ENCODE assay signal across 12 cellular contexts in the genomic region with DNA sequence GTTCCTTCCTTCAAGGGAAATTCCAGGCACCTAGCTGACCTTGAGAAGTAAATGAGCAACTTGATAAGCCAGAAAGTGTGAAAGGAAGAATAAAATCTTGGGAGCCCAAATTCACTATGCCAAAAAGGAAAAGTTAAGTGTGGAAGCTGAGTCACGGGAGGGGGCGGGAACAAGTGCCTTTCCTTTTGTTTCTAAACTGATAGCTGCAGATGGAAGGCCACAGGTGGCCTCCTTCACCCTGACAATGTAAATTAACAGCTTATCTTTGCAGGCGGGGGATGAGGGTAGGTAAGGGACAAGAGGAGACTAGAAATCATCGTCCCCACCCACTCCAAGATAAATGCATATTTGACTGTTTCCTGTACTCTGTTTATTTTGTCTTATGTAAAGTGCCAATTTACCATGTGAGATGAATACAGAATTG. TPM values are rescaled to one million over a fixed set of nuclear protein-coding genes. Genes with fewer than 3 reads are reported as not detected.
A peak's percentile ranks its signal among the peaks of the same experiment; 100 is the strongest.
DNase-seq lines count a peak whose midpoint lies in the region; ATAC-seq, FAIRE-seq and TF ChIP-seq lines count a peak whose summit lies in the region.
"Had no signal": no experiment of that assay in that cellular context is flagged by ENCODE, and none has a peak within 500 bp of the region (broad histone marks: within the 10 kb centered on the region; RNA-seq: fewer than 3 reads in every experiment).

No MANE protein-coding gene starts in this region.

- no peak overlapping the region for H3K9ac ChIP-seq in astrocyte (ENCODE audit: low read length)

- intact Hi-C loops in activated T-helper 2 cell treated with anti-CD3 and anti-CD28 coated beads, Interferon-gamma antibody, Interleukin-2, Interleukin-4, amounts not matched to agents 10 μg/mL and 5 μg/mL and 100 μg/mL, durations not matched to agents 14 hours and 24 hours and 36 hours (cut with micrococcal nuclease) = no loop called here

- TF ChIP-seq CTCF in astrocyte (IDR thresholded peaks at IDR 0.05; ENCODE audit: insufficient read depth, low read depth, low read length) (no peak), mesothelial cell of epicardium (IDR thresholded peaks at IDR 0.05; ENCODE audit: unreplicated experiment) (no peak), GM10248 (IDR thresholded peaks at IDR 0.05; ENCODE audit: control extremely low read depth, extremely low read depth, low read depth, missing control alignments) (no peak)

- H3K27ac Mint-ChIP-seq in astrocyte (ENCODE audit: unreplicated experiment) = no peak overlapping the region
- peak overlapping the region; percentile 98 for H3K27ac Mint-ChIP-seq in mesothelial cell of epicardium
- no peak overlapping the region for H3K27ac Mint-ChIP-seq in activated T-helper 2 cell treated with anti-CD3 and anti-CD28 coated beads, Interferon-gamma antibody, Interleukin-2, Interleukin-4, amounts not matched to agents 10 μg/mL and 5 μg/mL and 100 μg/mL, durations not matched to agents 14 hours and 24 hours and 36 hours
- H3K27ac Mint-ChIP-seq: activated T-helper 1 cell treated with anti-CD3 and anti-CD28 coated beads, Interleukin-12 subunit alpha, Interleukin-12 subunit beta, Interleukin-2, Interleukin-4 antibody, amounts not matched to agents 30 ng/mL and 10 ng/mL and 1 ng/mL, durations not matched to agents 14 hours and 24 hours and 36 hours had no signal

- H3K9me3 Mint-ChIP-seq in astrocyte (ENCODE audit: unreplicated experiment) (no peaks in the 10 kb centered on the region), mesothelial cell of epicardium (no peaks in the 10 kb centered on the region)
- H3K9me3 Mint-ChIP-seq in activated T-helper 2 cell treated with anti-CD3 and anti-CD28 coated beads, Interferon-gamma antibody, Interleukin-2, Interleukin-4, amounts not matched to agents 10 μg/mL and 5 μg/mL and 100 μg/mL, durations not matched to agents 14 hours and 24 hours and 36 hours = no peaks in the 10 kb centered on the region
- H3K9me3 Mint-ChIP-seq: activated T-helper 1 cell treated with anti-CD3 and anti-CD28 coated beads, Interleukin-12 subunit alpha, Interleukin-12 subunit beta, Interleukin-2, Interleukin-4 antibody, amounts not matched to agents 30 ng/mL and 10 ng/mL and 1 ng/mL, durations not matched to agents 14 hours and 24 hours and 36 hours had no signal

- POLR2A ChIA-PET in GM10248 (lab: Yijun Ruan, JAX) = interaction anchor here (0.6 to 1.0 kb wide), 3 partner anchors 19 to 331 kb away, joined by 3 to 5 read pairs (median 5); a partner anchor contains a TSS

- no peak for FAIRE-seq in astrocyte (lab: Jason Lieb, UNC)
- FAIRE-seq: islet of Langerhans had no signal

- no peaks in the 10 kb centered on the region for H3K36me3 ChIP-seq in astrocyte (ENCODE audit: insufficient read depth, low read length)

- H3K4me1 Mint-ChIP-seq in astrocyte (ENCODE audit: low read depth, unreplicated experiment) = peaks cover 26% of the 10 kb centered on the region
- peaks cover 54% of the 10 kb centered on the region for H3K4me1 Mint-ChIP-seq in mesothelial cell of epicardium
- H3K4me1 Mint-ChIP-seq in activated T-helper 2 cell treated with anti-CD3 and anti-CD28 coated beads, Interferon-gamma antibody, Interleukin-2, Interleukin-4, amounts not matched to agents 10 μg/mL and 5 μg/mL and 100 μg/mL, durations not matched to agents 14 hours and 24 hours and 36 hours (ENCODE audit: low read depth) = peaks cover 4% of the 10 kb centered on the region

- no peak overlapping the region for H2AFZ ChIP-seq in astrocyte (ENCODE audit: low read depth, low read length)

- no peaks in the 10 kb centered on the region for H4K20me1 ChIP-seq in astrocyte (ENCODE audit: insufficient read depth, low read length)

- CTCF ChIA-PET in GM10248 (lab: Yijun Ruan, JAX) = interaction anchor here (1.1 to 1.7 kb wide), 5 partner anchors 21 to 214 kb away, joined by 3 to 6 read pairs (median 4); no protein-coding TSS in a partner anchor

- DNase-seq in ELF-1 (ENCODE audit: low read depth, low spot score) (peak; percentile 79), NCI-H1417 (lab: John Stamatoyannopoulos, UW) (peak; percentile 57 to 89 (median 68)), astrocyte (ENCODE audit: low read depth) (no peak), mesothelial cell of epicardium (ENCODE audit: low spot score in 2 of 2, unreplicated experiment in 2 of 2) (no peak), inferior parietal cortex (ENCODE audit: extremely low spot score) (no peak), GM10248 (ENCODE audit: extremely low spot score) (no peak)
- DNase-seq in activated T-helper 2 cell treated with anti-CD3 and anti-CD28 coated beads, Interferon-gamma antibody, Interleukin-2, Interleukin-4, amounts not matched to agents 10 μg/mL and 5 μg/mL and 100 μg/mL, durations not matched to agents 14 hours and 24 hours and 36 hours (ENCODE audit: low spot score) = no peak
- DNase-seq: T-helper 9 cell had no signal

- H3K4me3 Mint-ChIP-seq in astrocyte (ENCODE audit: unreplicated experiment) (peak overlapping the region; percentile 12), mesothelial cell of epicardium (peak overlapping the region; percentile 20)
- no peak overlapping the region for H3K4me3 Mint-ChIP-seq in activated T-helper 2 cell treated with anti-CD3 and anti-CD28 coated beads, Interferon-gamma antibody, Interleukin-2, Interleukin-4, amounts not matched to agents 10 μg/mL and 5 μg/mL and 100 μg/mL, durations not matched to agents 14 hours and 24 hours and 36 hours (ENCODE audit: low read depth)
- H3K4me3 Mint-ChIP-seq: activated T-helper 1 cell treated with anti-CD3 and anti-CD28 coated beads, Interleukin-12 subunit alpha, Interleukin-12 subunit beta, Interleukin-2, Interleukin-4 antibody, amounts not matched to agents 30 ng/mL and 10 ng/mL and 1 ng/mL, durations not matched to agents 14 hours and 24 hours and 36 hours had no signal

- H3K9me3 ChIP-seq in astrocyte (ENCODE audit: insufficient read depth, low read depth, low read length) = no peaks in the 10 kb centered on the region

- no peak overlapping the region for H3K4me3 ChIP-seq in astrocyte (ENCODE audit: insufficient read depth, low read depth, low read length)

- H3K4me1 ChIP-seq in astrocyte (ENCODE audit: insufficient read depth, low read length) = no peaks in the 10 kb centered on the region

- no peaks in the 10 kb centered on the region for H3K36me3 Mint-ChIP-seq in astrocyte (ENCODE audit: low read depth, unreplicated experiment)
- H3K36me3 Mint-ChIP-seq in mesothelial cell of epicardium = no peaks in the 10 kb centered on the region
- no peaks in the 10 kb centered on the region for H3K36me3 Mint-ChIP-seq in activated T-helper 2 cell treated with anti-CD3 and anti-CD28 coated beads, Interferon-gamma antibody, Interleukin-2, Interleukin-4, amounts not matched to agents 10 μg/mL and 5 μg/mL and 100 μg/mL, durations not matched to agents 14 hours and 24 hours and 36 hours (ENCODE audit: low read depth)

- H3K27me3 Mint-ChIP-seq in astrocyte (ENCODE audit: low read depth, unreplicated experiment) (peaks cover 9% of the 10 kb centered on the region), mesothelial cell of epicardium (ENCODE audit: low read depth) (peaks cover 8% of the 10 kb centered on the region)
- H3K27me3 Mint-ChIP-seq in activated T-helper 2 cell treated with anti-CD3 and anti-CD28 coated beads, Interferon-gamma antibody, Interleukin-2, Interleukin-4, amounts not matched to agents 10 μg/mL and 5 μg/mL and 100 μg/mL, durations not matched to agents 14 hours and 24 hours and 36 hours (ENCODE audit: low read depth) = peaks cover 6% of the 10 kb centered on the region

- peaks cover 2% of the 10 kb centered on the region for H3K27me3 ChIP-seq in astrocyte (ENCODE audit: insufficient read depth, low read length)

- H3K79me2 ChIP-seq in astrocyte (ENCODE audit: insufficient read depth, low read length) = no peaks in the 10 kb centered on the region

- no peak overlapping the region for H3K27ac ChIP-seq in astrocyte (ENCODE audit: low read depth, low read length)

- H3K4me2 ChIP-seq in astrocyte (ENCODE audit: low read length) = no peak overlapping the region

- no peak for ATAC-seq in GM18517 (IDR thresholded peaks at IDR 0.05; ENCODE audit: unreplicated experiment)

RNA-seq across cellular contexts. Expression of a gene that starts 36.4 kb away (rescaled TPM):
- total RNA-seq in astrocyte (not detected in 2 replicates), mesothelial cell of epicardium (0.11 TPM in 1 of 3 replicates, not detected in the others)
- total RNA-seq in activated T-helper 2 cell treated with anti-CD3 and anti-CD28 coated beads, Interferon-gamma antibody, Interleukin-2, Interleukin-4, amounts not matched to agents 10 μg/mL and 5 μg/mL and 100 μg/mL, durations not matched to agents 14 hours and 24 hours and 36 hours = not detected in 2 replicates
- total RNA-seq: activated T-helper 1 cell treated with anti-CD3 and anti-CD28 coated beads, Interleukin-12 subunit alpha, Interleukin-12 subunit beta, Interleukin-2, Interleukin-4 antibody, amounts not matched to agents 30 ng/mL and 10 ng/mL and 1 ng/mL, durations not matched to agents 14 hours and 24 hours and 36 hours; NCI-H460 had no signal

Comparison
In these comparisons a context has a peak if more than half of its experiments do, and no peak if none do; other contexts are left out.
1. DNase-seq: peak in ELF-1 (single experiment) and NCI-H1417 (3 of 3); none in astrocyte (single experiment), mesothelial cell of epicardium (0 of 2), activated T-helper 2 cell treated with anti-CD3 and anti-CD28 coated beads, Interferon-gamma antibody, Interleukin-2, Interleukin-4, amounts not matched to agents 10 μg/mL and 5 μg/mL and 100 μg/mL, durations not matched to agents 14 hours and 24 hours and 36 hours (single experiment), inferior parietal cortex (single experiment) and GM10248 (single experiment).